In genomic region chr17:50830994-50831393, GRCh38 we compare ENCODE assay signal across 20 cellular contexts. TPM values are rescaled to one million over a fixed set of nuclear protein-coding genes. Genes with fewer than 3 reads are reported as not detected.
A peak's percentile ranks its signal among the peaks of the same experiment; 100 is the strongest.
DNase-seq lines count a peak whose midpoint lies in the region; ATAC-seq and TF ChIP-seq lines count a peak whose summit lies in the region.
"Had no signal": no experiment of that assay in that cellular context is flagged by ENCODE, and none has a peak within 500 bp of the region (broad histone marks: within the 10 kb centered on the region; RNA-seq: fewer than 3 reads in every experiment).

No MANE protein-coding gene starts in this region.

- H3K9me3 Mint-ChIP-seq in nephron progenitor cell (no peaks in the 10 kb centered on the region), HFFc6 (no peaks in the 10 kb centered on the region)
- H3K9me3 Mint-ChIP-seq: activated CD4-positive, alpha-beta T cell treated with anti-CD3 and anti-CD28 coated beads, Interleukin-2, amount 10 ng/mL, durations not matched to agents 24 days and 14 days; activated naive CD4-positive, alpha-beta T cell treated with anti-CD3 and anti-CD28 coated beads for 36 hours; memory B cell; stimulated activated naive CD8-positive, alpha-beta T cell treated with anti-CD3 and anti-CD28 coated beads, Interleukin-15, Interleukin-2, amounts not matched to agents 100 ng/mL and 50 ng/mL, for 24 hours had no signal

- ATAC-seq in foreskin keratinocyte (no peak), left lung (no peak)

- no peak for TF ChIP-seq CTCF in nephron progenitor cell (IDR thresholded peaks at IDR 0.05)
- no peak for TF ChIP-seq CTCF in foreskin keratinocyte (conservative IDR thresholded peaks at IDR 0.05)
- TF ChIP-seq CTCF in HFFc6 (IDR thresholded peaks at IDR 0.05): no peak
- TF ChIP-seq CTCF in left lung (IDR thresholded peaks at IDR 0.05): no peak

- H3K9me3 ChIP-seq in left lung: no peaks in the 10 kb centered on the region

- H3K27me3 Mint-ChIP-seq in nephron progenitor cell (ENCODE audit: low read depth, poor library complexity) (peaks cover 6% of the 10 kb centered on the region), HFFc6 (ENCODE audit: insufficient read depth) (peaks cover 29% of the 10 kb centered on the region)

- H3K36me3 Mint-ChIP-seq in nephron progenitor cell (ENCODE audit: low read depth): no peaks in the 10 kb centered on the region
- no peaks in the 10 kb centered on the region for H3K36me3 Mint-ChIP-seq in HFFc6 (ENCODE audit: low read depth)
- H3K36me3 Mint-ChIP-seq: memory B cell had no signal

- H3K4me3 Mint-ChIP-seq in nephron progenitor cell (peak overlapping the region; percentile 67), HFFc6 (no peak overlapping the region)
- H3K4me3 Mint-ChIP-seq: activated CD4-positive, alpha-beta T cell treated with anti-CD3 and anti-CD28 coated beads, Interleukin-2, amount 10 ng/mL, durations not matched to agents 24 days and 14 days; activated naive CD4-positive, alpha-beta T cell treated with anti-CD3 and anti-CD28 coated beads for 36 hours; memory B cell; stimulated activated naive CD8-positive, alpha-beta T cell treated with anti-CD3 and anti-CD28 coated beads, Interleukin-15, Interleukin-2, amounts not matched to agents 100 ng/mL and 50 ng/mL, for 24 hours had no signal

- H3K27ac Mint-ChIP-seq in nephron progenitor cell (peak overlapping the region; percentile 92), HFFc6 (no peak overlapping the region)
- H3K27ac Mint-ChIP-seq: activated CD4-positive, alpha-beta T cell treated with anti-CD3 and anti-CD28 coated beads, Interleukin-2, amount 10 ng/mL, durations not matched to agents 24 days and 14 days; activated naive CD4-positive, alpha-beta T cell treated with anti-CD3 and anti-CD28 coated beads for 36 hours; memory B cell; stimulated activated naive CD8-positive, alpha-beta T cell treated with anti-CD3 and anti-CD28 coated beads, Interleukin-15, Interleukin-2, amounts not matched to agents 100 ng/mL and 50 ng/mL, for 24 hours had no signal

- H3K27me3 ChIP-seq in foreskin keratinocyte: peaks cover 14% of the 10 kb centered on the region
- H3K27me3 ChIP-seq in left lung: peaks cover 0 to 21% of the 10 kb centered on the region in 2 donors
- H3K27me3 ChIP-seq: brain microvascular endothelial cell had no signal

- H3K4me3 ChIP-seq in left lung: no peak overlapping the region

- H3K36me3 ChIP-seq in left lung: no peaks in the 10 kb centered on the region
- H3K36me3 ChIP-seq: brain microvascular endothelial cell had no signal

- H3K27ac ChIP-seq in foreskin keratinocyte (no peak overlapping the region), left lung (no peak overlapping the region)
- H3K27ac ChIP-seq: brain microvascular endothelial cell had no signal

- DNase-seq in DMS 273 (lab: John Stamatoyannopoulos, UW; ENCODE audit: unreplicated experiment) (peak; percentile 97), NCI-H1694 (lab: John Stamatoyannopoulos, UW) (peak; percentile 72), brain pericyte (ENCODE audit: low read depth, low spot score) (peak; percentile 80), nephron progenitor cell (peak; percentile 57), foreskin keratinocyte (no peak), HFFc6 (no peak), hepatic stellate cell (ENCODE audit: low spot score) (no peak), left lung (no peak)
- DNase-seq: ACHN; activated CD4-positive, alpha-beta T cell treated with anti-CD3 and anti-CD28 coated beads, Interleukin-2, amount 10 ng/mL, durations not matched to agents 24 days and 14 days; activated naive CD4-positive, alpha-beta T cell treated with anti-CD3 and anti-CD28 coated beads for 36 hours; dermis blood vessel endothelial cell; DND-41; NCI-H1930 had no signal

- intact Hi-C loops in left lung (cut with DNase I): no loop called here

- H3K4me1 ChIP-seq in foreskin keratinocyte: no peaks in the 10 kb centered on the region
- no peaks in the 10 kb centered on the region for H3K4me1 ChIP-seq in left lung

- H3K4me1 Mint-ChIP-seq in nephron progenitor cell (peaks cover 74% of the 10 kb centered on the region), HFFc6 (ENCODE audit: low read depth) (peaks cover 9% of the 10 kb centered on the region)
- H3K4me1 Mint-ChIP-seq: memory B cell had no signal

RNA-seq across cellular contexts. Expression of gene WFIKKN2, which starts 4.4 kb away (rescaled TPM):
- total RNA-seq in foreskin keratinocyte (not detected in 2 replicates), left lung (not detected)
- polyA plus RNA-seq in foreskin keratinocyte: not detected in 2 replicates
- total RNA-seq in HFFc6 (2021; fragmentation: NEBNext Ultra II Directional; extraction: Animal tissue kit (Norgen Biotek cat#: 25700)): under 1 TPM in 3 of 6 experiments, not detected in 3; 0.05 to 0.07 (median 0.05) TPM
- total RNA-seq: activated CD4-positive, alpha-beta T cell treated with anti-CD3 and anti-CD28 coated beads, Interleukin-2, amount 10 ng/mL, durations not matched to agents 24 days and 14 days; activated naive CD4-positive, alpha-beta T cell treated with anti-CD3 and anti-CD28 coated beads for 36 hours; dermis blood vessel endothelial cell; glomerular endothelial cell; renal cortical epithelial cell had no signal
- polyA plus RNA-seq: neural cell had no signal

RNA-seq across cellular contexts. Expression of gene TOB1, which starts 35.2 kb away (rescaled TPM):
- total RNA-seq in foreskin keratinocyte: 45.2 and 49.1 TPM in 2 replicates
- 31.7 and 35.3 TPM in 2 replicates for polyA plus RNA-seq in foreskin keratinocyte
- total RNA-seq in HFFc6 (2021; fragmentation: NEBNext Ultra II Directional; extraction: Animal tissue kit (Norgen Biotek cat#: 25700)): 10 to 100 TPM; 76.3 to 94.1 (median 89.1) TPM
- 10 to 100 TPM; 53.4 to 81.1 TPM for total RNA-seq in left lung

Comparison
In these comparisons a context has a peak if more than half of its experiments do, and no peak if none do; other contexts are left out.
1. DNase-seq: peak in DMS 273 (single experiment), NCI-H1694 (single experiment), brain pericyte (single experiment) and nephron progenitor cell (single experiment); none in foreskin keratinocyte (0 of 2), HFFc6 (single experiment), hepatic stellate cell (single experiment) and left lung (0 of 2).